ENCODE assay signal across 8 cellular contexts in the genomic region with DNA sequence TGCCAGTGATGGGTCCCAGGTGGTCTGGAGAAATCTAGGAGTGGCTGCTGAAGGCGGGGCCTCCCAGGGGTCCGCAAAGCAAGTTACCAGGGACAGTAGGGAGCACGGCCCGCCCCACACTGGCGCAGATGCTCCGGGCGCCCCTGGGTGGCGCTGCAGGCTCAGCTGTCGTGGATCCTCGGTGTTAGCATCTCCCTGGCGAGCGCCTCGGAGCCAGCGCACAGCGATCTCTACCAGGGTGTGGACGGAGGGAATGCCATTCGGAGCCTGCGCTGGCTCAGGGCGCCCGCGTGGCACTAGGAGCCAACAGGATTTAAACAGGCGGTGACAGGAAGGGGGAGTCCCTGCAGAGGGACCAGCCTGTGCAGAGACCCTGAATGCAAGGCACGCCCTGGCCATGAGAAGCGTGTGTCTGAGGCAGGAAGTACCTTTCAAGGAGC. TPM values are rescaled to one million over a fixed set of nuclear protein-coding genes. Genes with fewer than 3 reads are reported as not detected.
DNase-seq lines count a peak whose midpoint lies in the region; ATAC-seq and TF ChIP-seq lines count a peak whose summit lies in the region.

No MANE protein-coding gene starts in this region.

- H4K20me1 ChIP-seq in OCI-LY7 (ENCODE audit: insufficient read depth, low read length) = no peaks in the 10 kb centered on the region

- CTCF ChIA-PET in BJ (lab: Yijun Ruan, JAX) (interaction anchor here (0.7 to 6.7 kb wide), 30 partner anchors 9 to 286 kb away, joined by 3 to 69 read pairs (median 5); a partner anchor contains a TSS), OCI-LY7 (lab: Charles Lee; ENCODE audit: unreplicated experiment) (interaction anchor here (1.4 to 2.8 kb wide), 2 partner anchors 28 to 211 kb away, joined by 6 to 9 read pairs; no protein-coding TSS in a partner anchor)

- H3K4me3 Mint-ChIP-seq in naive thymus-derived CD8-positive, alpha-beta T cell = peak overlapping the region; percentile 54 to 79 (median 70)
- peak overlapping the region; percentile 70 for H3K4me3 Mint-ChIP-seq in stimulated activated memory B cell treated with anti-CD40 and anti-IgM and Interleukin-4, amounts not matched to agents 10 μg/mL and 1 μg/mL and 100 μg/mL, for 72 hours

- ATAC-seq in GM19438 (IDR thresholded peaks at IDR 0.05; ENCODE audit: low read depth, unreplicated experiment) = peak; percentile 59
- ATAC-seq in naive thymus-derived CD8-positive, alpha-beta T cell = peak; percentile 97 to 98
- ATAC-seq in stimulated activated memory B cell treated with anti-CD40 and anti-IgM and Interleukin-4, amounts not matched to agents 10 μg/mL and 1 μg/mL and 100 μg/mL, for 72 hours = peak; percentile 88

- no peak overlapping the region for H3K4me3 ChIP-seq in BJ (ENCODE audit: low read depth, low read length)
- no peak overlapping the region for H3K4me3 ChIP-seq in OCI-LY7 (ENCODE audit: low read depth, low read length, poor library complexity, severe bottlenecking)

- no peak for DNase-seq in BJ (ENCODE audit: low read depth)
- peak; percentile 99 for DNase-seq in HuH-7.5 (ENCODE audit: low spot score)
- peak; percentile 81 for DNase-seq in OCI-LY7 (ENCODE audit: low spot score)
- DNase-seq in activated T-cell treated with anti-CD3 and anti-CD28 coated beads for 48 hours (ENCODE audit: low read depth) = peak; percentile 72
- DNase-seq in fibroblast of gingiva (ENCODE audit: low read depth) = peak; percentile 82
- peak; percentile 29 to 74 (median 56) for DNase-seq in naive thymus-derived CD8-positive, alpha-beta T cell

- peaks cover 2 to 9% (median 7%) of the 10 kb centered on the region in 4 donors for H3K4me1 Mint-ChIP-seq in naive thymus-derived CD8-positive, alpha-beta T cell
- peaks cover 12% of the 10 kb centered on the region for H3K4me1 Mint-ChIP-seq in stimulated activated memory B cell treated with anti-CD40 and anti-IgM and Interleukin-4, amounts not matched to agents 10 μg/mL and 1 μg/mL and 100 μg/mL, for 72 hours

- H3K79me2 ChIP-seq in OCI-LY7 (ENCODE audit: insufficient read depth, low read depth, low read length) = no peaks in the 10 kb centered on the region

- no TSS peak for BruUV-seq in OCI-LY7 (replicated peaks; lab: Mats Ljungman, UMichigan)

- H3K27me3 Mint-ChIP-seq in naive thymus-derived CD8-positive, alpha-beta T cell = peaks cover 0 to 13% (median 0%) of the 10 kb centered on the region in 5 donors
- H3K27me3 Mint-ChIP-seq in stimulated activated memory B cell treated with anti-CD40 and anti-IgM and Interleukin-4, amounts not matched to agents 10 μg/mL and 1 μg/mL and 100 μg/mL, for 72 hours = no peaks in the 10 kb centered on the region

- TF ChIP-seq CTCF in BJ (IDR thresholded peaks at IDR 0.05; ENCODE audit: insufficient read depth, low read depth, low read length) (peak; percentile 97), OCI-LY7 (conservative IDR thresholded peaks at IDR 0.05; ENCODE audit: low read length) (peak; percentile 95)

- H3K4me1 ChIP-seq in OCI-LY7 (ENCODE audit: insufficient read depth, low read length, poor library complexity, severe bottlenecking) = peaks cover 9% of the 10 kb centered on the region

- no peaks in the 10 kb centered on the region for H3K9me2 ChIP-seq in OCI-LY7 (ENCODE audit: insufficient read depth, low read length)

- peak overlapping the region in 1 of 10 donors; percentile 72 for H3K27ac Mint-ChIP-seq in naive thymus-derived CD8-positive, alpha-beta T cell
- peak overlapping the region; percentile 60 for H3K27ac Mint-ChIP-seq in stimulated activated memory B cell treated with anti-CD40 and anti-IgM and Interleukin-4, amounts not matched to agents 10 μg/mL and 1 μg/mL and 100 μg/mL, for 72 hours

- intact Hi-C loops in OCI-LY7 (cut with micrococcal nuclease; ENCODE audit: unreplicated experiment) = loop anchor here (1.0 to 2.0 kb wide), 5 partner anchors 20 to 211 kb away; a partner anchor contains a TSS

- H2AFZ ChIP-seq in OCI-LY7 (ENCODE audit: low read length) = no peak overlapping the region

- H3K27ac ChIP-seq in OCI-LY7 (ENCODE audit: low read depth, low read length, poor library complexity, severe bottlenecking) = no peak overlapping the region

- H3K36me3 Mint-ChIP-seq in naive thymus-derived CD8-positive, alpha-beta T cell = no peaks in the 10 kb centered on the region
- peaks cover 9% of the 10 kb centered on the region for H3K36me3 Mint-ChIP-seq in stimulated activated memory B cell treated with anti-CD40 and anti-IgM and Interleukin-4, amounts not matched to agents 10 μg/mL and 1 μg/mL and 100 μg/mL, for 72 hours

- POLR2A ChIA-PET in BJ (lab: Charles Lee) = interaction anchor here (0.6 kb wide), 1 partner anchor 57 kb away, joined by 3 read pairs; no protein-coding TSS in a partner anchor
- POLR2A ChIA-PET in OCI-LY7 (lab: Charles Lee) = no interaction called here
- POLR2A ChIA-PET in naive thymus-derived CD8-positive, alpha-beta T cell (lab: Charles Lee) = no interaction called here

- peak overlapping the region; percentile 51 for H3K4me2 ChIP-seq in OCI-LY7 (ENCODE audit: low read length)

- H3K9me3 Mint-ChIP-seq in naive thymus-derived CD8-positive, alpha-beta T cell = no peaks in the 10 kb centered on the region
- no peaks in the 10 kb centered on the region for H3K9me3 Mint-ChIP-seq in stimulated activated memory B cell treated with anti-CD40 and anti-IgM and Interleukin-4, amounts not matched to agents 10 μg/mL and 1 μg/mL and 100 μg/mL, for 72 hours

- H3K36me3 ChIP-seq in BJ (ENCODE audit: control insufficient read depth, insufficient read depth, low read length) (peaks cover 13% of the 10 kb centered on the region), OCI-LY7 (ENCODE audit: insufficient read depth, low read length) (no peaks in the 10 kb centered on the region; the same call in 1 of the 2 replicates)

- H3K9me3 ChIP-seq in OCI-LY7 (ENCODE audit: low read length) = no peaks in the 10 kb centered on the region

- H3K27me3 ChIP-seq in BJ (ENCODE audit: control insufficient read depth, insufficient read depth, low read length) = no peaks in the 10 kb centered on the region

RNA-seq across cellular contexts. Expression of a gene that starts 20.2 kb away (rescaled TPM):
- polyA plus RNA-seq in BJ (2011; rRNA removed) = 158 and 271 TPM in 2 replicates
- polyA minus RNA-seq in BJ (2011; rRNA and poly(A)+ RNA removed) = 134 and 281 TPM in 2 replicates
- total RNA-seq in OCI-LY7 (2014; rRNA removed; shearing (Covaris generic)) = 168 and 191 TPM in 2 replicates
- 103 and 143 TPM in 2 replicates for total RNA-seq in OCI-LY7 (2022)
- 1 to 10 TPM; 5.1 to 5.7 TPM for total RNA-seq in naive thymus-derived CD8-positive, alpha-beta T cell
- 1 to 10 TPM in 2 of 3 donors, under 1 TPM in 1; 0.33 to 1.5 (median 1.2) TPM for polyA plus RNA-seq in naive thymus-derived CD8-positive, alpha-beta T cell

RNA-seq across cellular contexts. Expression of a gene that starts 43.1 kb away (rescaled TPM):
- 181 and 327 TPM in 2 replicates for polyA plus RNA-seq in BJ (2011; rRNA removed)
- 242 and 419 TPM in 2 replicates for polyA minus RNA-seq in BJ (2011; rRNA and poly(A)+ RNA removed)
- total RNA-seq in OCI-LY7 (2014; rRNA removed; shearing (Covaris generic)) = 0.31 and 0.95 TPM in 2 replicates
- total RNA-seq in OCI-LY7 (2022) = 2.3 and 2.8 TPM in 2 replicates
- total RNA-seq in naive thymus-derived CD8-positive, alpha-beta T cell = not detected
- 1 to 10 TPM in 2 of 3 donors, under 1 TPM in 1; 0.06 to 9.6 (median 4.2) TPM for polyA plus RNA-seq in naive thymus-derived CD8-positive, alpha-beta T cell

RNA-seq across cellular contexts. Expression of a gene that starts 46.2 kb away (rescaled TPM):
- polyA plus RNA-seq in BJ (2011; rRNA removed) = 9.4 and 15.1 TPM in 2 replicates
- 7.3 and 9.6 TPM in 2 replicates for polyA minus RNA-seq in BJ (2011; rRNA and poly(A)+ RNA removed)
- total RNA-seq in OCI-LY7 (2014; rRNA removed; shearing (Covaris generic)) = not detected in 2 replicates
- not detected in 2 replicates for total RNA-seq in OCI-LY7 (2022)
- total RNA-seq in naive thymus-derived CD8-positive, alpha-beta T cell = under 1 TPM; 0.23 to 0.82 TPM
- not detected for polyA plus RNA-seq in naive thymus-derived CD8-positive, alpha-beta T cell

RNA-seq across cellular contexts. Expression of a gene that starts 54.4 kb away (rescaled TPM):
- 48.1 and 58.0 TPM in 2 replicates for polyA plus RNA-seq in BJ (2011; rRNA removed)
- polyA minus RNA-seq in BJ (2011; rRNA and poly(A)+ RNA removed) = 38.7 and 87.4 TPM in 2 replicates
- not detected in 2 replicates for total RNA-seq in OCI-LY7 (2014; rRNA removed; shearing (Covaris generic))
- total RNA-seq in OCI-LY7 (2022) = not detected in 2 replicates
- under 1 TPM; 0.55 to 0.60 TPM for total RNA-seq in naive thymus-derived CD8-positive, alpha-beta T cell
- 1 to 10 TPM in 2 of 3 donors, not detected in 1; 1.7 to 4.7 TPM for polyA plus RNA-seq in naive thymus-derived CD8-positive, alpha-beta T cell

Comparison
In these comparisons a context has a peak if more than half of its experiments do, and no peak if none do; other contexts are left out.
1. RNA of a gene that starts 20.2 kb away (total RNA-seq): 103 to 191 TPM in OCI-LY7; 5.1 to 5.7 TPM in naive thymus-derived CD8-positive, alpha-beta T cell; every median in the first group is over 10 times any median in the second.
2. Peak in every context shown above with its lines, with median percentiles within 50 percentile points of each other: ATAC-seq.